In genomic region chr6:83065511-83066192, GRCh38 we compare ENCODE assay signal across 8 cellular contexts. TPM values are rescaled to one million over a fixed set of nuclear protein-coding genes. Genes with fewer than 3 reads are reported as not detected.
DNase-seq lines count a peak whose midpoint lies in the region; ATAC-seq and TF ChIP-seq lines count a peak whose summit lies in the region.

Gene UBE3D, minus strand, starts transcription at chr6:83065841. Its CDS starts 123 bp downstream, at chr6:83065718.

- H3K4me2 ChIP-seq in neuronal stem cell (ENCODE audit: insufficient read depth, low read length, poor library complexity, severe bottlenecking), result peak within 1 kb of the TSS; percentile 56

- H3K4me1 ChIP-seq in neuronal stem cell (ENCODE audit: control insufficient read depth in 2 of 2, insufficient read depth in 1 of 2, low read depth in 1 of 2, low read length in 2 of 2), result peaks cover 2 to 9% of the 10 kb centered on the region in 2 donors
- H3K4me1 ChIP-seq in subcutaneous abdominal adipose tissue (ENCODE audit: control insufficient read depth in 5 of 5, insufficient read depth in 5 of 5, low read length in 5 of 5), result peaks cover 0 to 30% (median 25%) of the 10 kb centered on the region in 5 donors

- H3K23ac ChIP-seq in neuronal stem cell (ENCODE audit: low read depth, low read length, poor library complexity), result peak within 1 kb of the TSS; percentile 75

- DNase-seq in EH (ENCODE audit: low read depth) (peak; percentile 79), RPMI8226 (peak; percentile 85), foreskin fibroblast (peak; percentile 77 to 94), neuronal stem cell (ENCODE audit: low spot score) (peak; percentile 85)
- DNase-seq in Jurkat, Clone E6-1 (ENCODE audit: low read depth, low spot score), result peak; percentile 67
- DNase-seq in activated effector memory CD4-positive, alpha-beta T cell treated with Interleukin-2 at 50 U/mL for 16 hours, result peak; percentile 86

- H2AK5ac ChIP-seq in neuronal stem cell (ENCODE audit: low read depth, low read length), result no peak within 1 kb of the TSS

- no peak within 1 kb of the TSS for H4K91ac ChIP-seq in neuronal stem cell (ENCODE audit: low read depth, low read length, poor library complexity)

- no peak within 1 kb of the TSS for H3K14ac ChIP-seq in neuronal stem cell (ENCODE audit: low read length)

- H2BK5ac ChIP-seq in neuronal stem cell (ENCODE audit: low read length), result no peak within 1 kb of the TSS

- H3K18ac ChIP-seq in neuronal stem cell (ENCODE audit: low read length), result peak within 1 kb of the TSS; percentile 96

- no peak within 1 kb of the TSS for H4K8ac ChIP-seq in neuronal stem cell (ENCODE audit: low read depth, low read length)

- H3K27ac ChIP-seq in neuronal stem cell (replicated peaks; ENCODE audit: low read length) (no peak within 1 kb of the TSS), subcutaneous abdominal adipose tissue (ENCODE audit: low read depth, low read length) (peak within 1 kb of the TSS; percentile 46)

- H2BK12ac ChIP-seq in neuronal stem cell (ENCODE audit: low read length), result no peak within 1 kb of the TSS

- H3K36me3 ChIP-seq in neuronal stem cell (replicated peaks in 1 of 2; ENCODE audit: control insufficient read depth in 2 of 2, insufficient read depth in 2 of 2, low read length in 2 of 2) (peaks cover 0 to 12% of the 10 kb centered on the region in 2 donors), subcutaneous abdominal adipose tissue (ENCODE audit: control insufficient read depth in 5 of 5, insufficient read depth in 5 of 5, low read length in 5 of 5) (no peaks in the 10 kb centered on the region)

- H3K79me1 ChIP-seq in neuronal stem cell (ENCODE audit: low read depth, low read length), result no peaks in the 10 kb centered on the region

- peak; percentile 52 for ATAC-seq in GM21619 (IDR thresholded peaks at IDR 0.05; ENCODE audit: unreplicated experiment)

- H2BK120ac ChIP-seq in neuronal stem cell (ENCODE audit: low read depth, low read length), result no peak within 1 kb of the TSS

- H3K4ac ChIP-seq in neuronal stem cell (ENCODE audit: low read length), result no peak within 1 kb of the TSS

- H2AFZ ChIP-seq in neuronal stem cell (ENCODE audit: low read length), result peak within 1 kb of the TSS; percentile 96

- WGBS in neuronal stem cell (ENCODE audit: extremely low coverage in 2 of 2, insufficient read length in 2 of 2, insufficient replicate concordance in 1 of 2), 2 donors, result no CpG with 5 or more reads among the region's 48 CpGs

- no peak within 1 kb of the TSS for H2BK15ac ChIP-seq in neuronal stem cell (ENCODE audit: low read length)

- no peaks in the 10 kb centered on the region for H3K27me3 ChIP-seq in neuronal stem cell (ENCODE audit: control insufficient read depth in 3 of 3, insufficient read depth in 3 of 3, low read depth in 1 of 3, low read length in 3 of 3)
- no peaks in the 10 kb centered on the region for H3K27me3 ChIP-seq in subcutaneous abdominal adipose tissue (ENCODE audit: control insufficient read depth in 5 of 5, insufficient read depth in 4 of 5, low read length in 5 of 5)

- TF ChIP-seq CTCF in foreskin fibroblast (IDR thresholded peaks at IDR 0.05; ENCODE audit: low read depth, low read length), result peak; percentile 88

- H3K9me3 ChIP-seq in neuronal stem cell (replicated peaks in 1 of 2; ENCODE audit: control insufficient read depth in 2 of 2, insufficient read depth in 1 of 2, low read depth in 1 of 2, low read length in 2 of 2), result no peaks in the 10 kb centered on the region
- H3K9me3 ChIP-seq in subcutaneous abdominal adipose tissue (ENCODE audit: control insufficient read depth in 5 of 5, low read length in 5 of 5), result no peaks in the 10 kb centered on the region

- peak within 1 kb of the TSS; percentile 89 for H3K4me3 ChIP-seq in Jurkat, Clone E6-1 (ENCODE audit: low read length)
- H3K4me3 ChIP-seq in foreskin fibroblast (ENCODE audit: low read depth in 1 of 2, low read length in 2 of 2) (peak within 1 kb of the TSS; percentile 83 to 84), neuronal stem cell (ENCODE audit: low read length in 2 of 2) (peak within 1 kb of the TSS; percentile 65 to 93), subcutaneous abdominal adipose tissue (ENCODE audit: low read depth in 1 of 5, low read length in 5 of 5) (peak within 1 kb of the TSS; percentile 81 to 96 (median 93))

- H3K9ac ChIP-seq in neuronal stem cell (ENCODE audit: low read depth, low read length, poor library complexity) (peak within 1 kb of the TSS; percentile 87), subcutaneous abdominal adipose tissue (ENCODE audit: low read length in 5 of 5) (peak within 1 kb of the TSS; percentile 44 to 87 (median 81))

RNA-seq across cellular contexts. Expression of gene UBE3D, which starts in this region (rescaled TPM):
- polyA plus RNA-seq in Jurkat, Clone E6-1 (2012; ENCODE audit: insufficient read depth, insufficient read length), result 8.4 TPM
- polyA plus RNA-seq in neuronal stem cell (2013, experiment 1 of 2), result 17.1 TPM
- polyA plus RNA-seq in neuronal stem cell (2013, experiment 2 of 2), result 19.2 TPM
